In genomic region chr4:141652161-141652778, GRCh38 we compare ENCODE assay signal across 2 cellular contexts.
TF ChIP-seq lines count a peak whose summit lies in the region.

No MANE protein-coding gene starts in this region.

TF ChIP-seq in endothelial cell of umbilical vein, 7 proteins besides CTCF, POLR2A, EP300 and RAD21:
- TF ChIP-seq FOS (IDR thresholded peaks at IDR 0.05; ENCODE audit: borderline replicate concordance, insufficient read depth, low read length), result no peak
- no peak for TF ChIP-seq MYC (IDR thresholded peaks at IDR 0.05; ENCODE audit: low read depth, low read length)
- no peak for TF ChIP-seq JUN (IDR thresholded peaks at IDR 0.05; ENCODE audit: borderline replicate concordance, insufficient read depth, insufficient read length, low read depth)
- TF ChIP-seq EZH2 (IDR thresholded peaks at IDR 0.05; ENCODE audit: borderline replicate concordance, low read depth, low read length, severe bottlenecking), result no peak
- no peak for TF ChIP-seq GATA2 (IDR thresholded peaks at IDR 0.05; ENCODE audit: insufficient read depth, insufficient read length, low read depth, low read length)
- no peak for TF ChIP-seq MAX (IDR thresholded peaks at IDR 0.05; ENCODE audit: insufficient read depth, insufficient read length)
TF ChIP-seq in endothelial cell of umbilical vein: peak in this region for 0.

TF ChIP-seq in HepG2, 621 proteins besides CTCF, POLR2A, EP300 and RAD21:
- TF ChIP-seq RAD51 (IDR thresholded peaks at IDR 0.05; ENCODE audit: borderline replicate concordance) (peak; percentile 74), SAFB2 (CRISPR knock-in tag; IDR thresholded peaks at IDR 0.05; ENCODE audit: borderline replicate concordance, low read depth) (no peak)
